ENCODE assay signal across 13 cellular contexts in genomic region chr14:57732886-57733285, GRCh38.
DNase-seq lines count a peak whose midpoint lies in the region; ATAC-seq, FAIRE-seq and TF ChIP-seq lines count a peak whose summit lies in the region.
"Had no signal": no experiment of that assay in that cellular context is flagged by ENCODE, and none has a peak within 500 bp of the region (broad histone marks: within the 10 kb centered on the region; RNA-seq: fewer than 3 reads in every experiment).

No MANE protein-coding gene starts in this region.

- no peak for ATAC-seq in HG03095 (IDR thresholded peaks at IDR 0.05; ENCODE audit: unreplicated experiment)
- ATAC-seq: activated CD8-positive, alpha-beta T cell treated with anti-CD3 and anti-CD28 coated beads, Interleukin-2, amount 10 ng/mL, durations not matched to agents 7 days and 5 days had no signal

- POLR2A ChIA-PET in HEK293 (lab: Yijun Ruan, JAX): no interaction called here

- TF ChIP-seq CTCF in HEK293 (tag by site-specific recombination; IDR thresholded peaks at IDR 0.05): no peak
- no peak for TF ChIP-seq CTCF in foreskin fibroblast (IDR thresholded peaks at IDR 0.05; ENCODE audit: low read depth, low read length)

- DNase-seq in amniotic epithelial cell (ENCODE audit: low read depth) (peak; percentile 43), foreskin fibroblast (peak; percentile 2 to 26), GM12892 (ENCODE audit: insufficient read length) (no peak), SK-N-DZ (ENCODE audit: low spot score) (no peak), H4 (ENCODE audit: low spot score) (no peak)
- DNase-seq: activated CD8-positive, alpha-beta T cell treated with anti-CD3 and anti-CD28 coated beads, Interleukin-2, amount 10 ng/mL, durations not matched to agents 7 days and 5 days; Caco-2; NCI-H748 treated with DMSO at 0.1 percent for 48 hours had no signal

- H3K4me3 ChIP-seq in HEK293 (ENCODE audit: low read depth, low read length): no peak overlapping the region
- H3K4me3 ChIP-seq in foreskin fibroblast (ENCODE audit: low read depth in 1 of 2, low read length in 2 of 2): no peak overlapping the region
- H3K4me3 ChIP-seq: thyroid gland had no signal

- H3K36me3 ChIP-seq in HEK293 (ENCODE audit: control insufficient read depth in 2 of 2, insufficient read depth in 1 of 2, low read length in 2 of 2): no peaks in the 10 kb centered on the region
- H3K36me3 ChIP-seq: thyroid gland had no signal

- no peak for TF ChIP-seq POLR2A in GM12892 (IDR thresholded peaks at IDR 0.05; ENCODE audit: low read depth, low read length)

- FAIRE-seq in A204.1 (lab: Jason Lieb, UNC) (peak; percentile 92), GM12892 (lab: Jason Lieb, UNC) (no peak)

- no peaks in the 10 kb centered on the region for H3K9me3 ChIP-seq in HEK293 (ENCODE audit: control insufficient read depth, insufficient read depth, low read depth, low read length)
- H3K9me3 ChIP-seq: Caco-2, thyroid gland had no signal

- H3K27ac ChIP-seq in HEK293 (ENCODE audit: extremely low read depth, low read depth, low read length): no peak overlapping the region
- H3K27ac ChIP-seq: epithelial cell of prostate, thyroid gland had no signal

- H3K4me1 ChIP-seq in HEK293 (ENCODE audit: control insufficient read depth, insufficient read depth, low read length): 0 out of 2 replicates have a peak, but pooled peaks cover 2% of the 10 kb centered on the region
- H3K4me1 ChIP-seq: Caco-2 had no signal

- CTCF ChIA-PET in HEK293 (lab: Yijun Ruan, JAX): interaction anchor here (0.5 to 0.8 kb wide), 4 partner anchors 16 to 162 kb away, joined by 3 to 4 read pairs (median 3); no protein-coding TSS in a partner anchor

TF ChIP-seq in HEK293, 187 proteins besides CTCF, POLR2A, EP300 and RAD21:
- TF ChIP-seq ZNF449 (tag by site-specific recombination; IDR thresholded peaks at IDR 0.05) (no peak), ZNF211 (tag by site-specific recombination; IDR thresholded peaks at IDR 0.05; ENCODE audit: low read depth) (no peak), OSR2 (tag by site-specific recombination; IDR thresholded peaks at IDR 0.05) (peak; percentile 48; the same call in 1 of the 2 replicates)

Comparison
In these comparisons a context has a peak if more than half of its experiments do, and no peak if none do; other contexts are left out.
1. DNase-seq: peak in amniotic epithelial cell (single experiment) and foreskin fibroblast (2 of 2); none in GM12892 (single experiment), SK-N-DZ (single experiment) and H4 (single experiment).